Comparison of ENCODE assay signal across 25 cellular contexts in the genomic region with DNA sequence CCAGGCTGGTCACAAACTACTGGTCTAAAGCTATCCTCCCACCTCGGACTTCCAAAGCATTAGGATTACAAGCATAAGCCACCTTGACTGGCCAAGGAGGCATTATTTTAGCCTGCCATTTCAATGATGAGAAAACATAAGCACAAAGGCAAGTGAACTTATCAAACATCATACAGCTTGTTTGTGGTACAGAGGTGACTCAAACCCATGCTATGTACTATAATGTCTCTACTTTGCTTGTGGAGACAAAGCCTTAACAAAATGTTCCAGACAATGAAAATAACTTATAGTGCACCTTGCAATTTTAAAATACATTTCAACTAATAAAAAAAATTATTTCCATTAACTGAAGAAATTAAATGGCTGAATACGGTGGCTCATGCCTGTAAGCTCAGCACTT.
"Had no signal": no experiment of that assay in that cellular context is flagged by ENCODE, and none has a peak within 500 bp of the region (broad histone marks: within the 10 kb centered on the region; RNA-seq: fewer than 3 reads in every experiment).

No MANE protein-coding gene starts in this region.

- H3K4me1 Mint-ChIP-seq: activated CD4-positive, alpha-beta T cell treated with anti-CD3 and anti-CD28 coated beads, Interleukin-2, amount 10 ng/mL, durations not matched to agents 7 days and 5 days; activated CD8-positive, alpha-beta memory T cell treated with anti-CD3 and anti-CD28 coated beads, Interleukin-2, amount 10 ng/mL, durations not matched to agents 7 days and 5 days; natural killer cell had no signal

- H3K4me3 Mint-ChIP-seq: activated CD4-positive, alpha-beta T cell treated with anti-CD3 and anti-CD28 coated beads, Interleukin-2, amount 10 ng/mL, durations not matched to agents 7 days and 5 days; activated CD8-positive, alpha-beta memory T cell treated with anti-CD3 and anti-CD28 coated beads, Interleukin-2, amount 10 ng/mL, durations not matched to agents 7 days and 5 days; activated CD8-positive, alpha-beta T cell treated with anti-CD3 and anti-CD28 coated beads for 36 hours; activated naive CD8-positive, alpha-beta T cell; central memory CD8-positive, alpha-beta T cell; natural killer cell; stimulated activated naive CD8-positive, alpha-beta T cell treated with anti-CD3 and anti-CD28 coated beads, Interleukin-15, Interleukin-2, amounts not matched to agents 100 ng/mL and 50 ng/mL, for 24 hours; T-helper 17 cell had no signal

- ATAC-seq: activated CD4-positive, CD25-positive, alpha-beta regulatory T cell treated with anti-CD3 and anti-CD28 coated beads, Interleukin-2, amount 50 U/mL, for 24 hours; activated CD8-positive, alpha-beta memory T cell treated with anti-CD3 and anti-CD28 coated beads, Interleukin-2, amount 10 ng/mL, durations not matched to agents 7 days and 5 days; activated CD8-positive, alpha-beta T cell treated with anti-CD3 and anti-CD28 coated beads for 36 hours; body of pancreas; gastrocnemius medialis; left ventricle myocardium superior; natural killer cell; pancreas; right cardiac atrium; T-helper 17 cell; upper lobe of right lung had no signal

- DNase-seq: activated CD4-positive, alpha-beta T cell treated with anti-CD3 and anti-CD28 coated beads, Interleukin-2, amount 10 ng/mL, durations not matched to agents 7 days and 5 days; activated CD8-positive, alpha-beta memory T cell treated with anti-CD3 and anti-CD28 coated beads, Interleukin-2, amount 10 ng/mL, durations not matched to agents 7 days and 5 days; activated CD8-positive, alpha-beta T cell treated with anti-CD3 and anti-CD28 coated beads for 36 hours; activated naive CD4-positive, alpha-beta T cell; amniotic stem cell; body of pancreas; colonic mucosa; gastrocnemius medialis; hippocampal formation; left ventricle myocardium superior; midbrain; natural killer cell; pancreas; right cardiac atrium; stimulated activated CD4-positive, alpha-beta T cell treated with anti-CD3 and anti-CD28 coated beads, Interleukin-12 subunit alpha, Interleukin-12 subunit beta, amount 100 ng/mL, for 4 hours; substantia nigra; SW 1271; T-helper 17 cell; thyroid gland; upper lobe of right lung had no signal

- H3K9me3 Mint-ChIP-seq: activated CD4-positive, alpha-beta T cell treated with anti-CD3 and anti-CD28 coated beads, Interleukin-2, amount 10 ng/mL, durations not matched to agents 7 days and 5 days; activated CD8-positive, alpha-beta T cell treated with anti-CD3 and anti-CD28 coated beads for 36 hours; activated T-helper 2 cell treated with anti-CD3 and anti-CD28 coated beads, Interferon-gamma antibody, Interleukin-2, Interleukin-4, amounts not matched to agents 10 μg/mL and 5 μg/mL and 100 μg/mL, durations not matched to agents 14 hours and 24 hours and 36 hours; central memory CD8-positive, alpha-beta T cell; natural killer cell; stimulated activated naive CD8-positive, alpha-beta T cell treated with anti-CD3 and anti-CD28 coated beads, Interleukin-15, Interleukin-2, amounts not matched to agents 100 ng/mL and 50 ng/mL, for 24 hours had no signal

- H3K27me3 Mint-ChIP-seq: activated CD4-positive, alpha-beta T cell treated with anti-CD3 and anti-CD28 coated beads, Interleukin-2, amount 10 ng/mL, durations not matched to agents 7 days and 5 days; activated CD8-positive, alpha-beta memory T cell treated with anti-CD3 and anti-CD28 coated beads, Interleukin-2, amount 10 ng/mL, durations not matched to agents 7 days and 5 days; activated CD8-positive, alpha-beta T cell treated with anti-CD3 and anti-CD28 coated beads for 36 hours; activated naive CD8-positive, alpha-beta T cell; central memory CD8-positive, alpha-beta T cell; stimulated activated naive CD8-positive, alpha-beta T cell treated with anti-CD3 and anti-CD28 coated beads, Interleukin-15, Interleukin-2, amounts not matched to agents 100 ng/mL and 50 ng/mL, for 24 hours; T-helper 17 cell had no signal

- H3K27ac Mint-ChIP-seq: activated CD4-positive, alpha-beta T cell treated with anti-CD3 and anti-CD28 coated beads, Interleukin-2, amount 10 ng/mL, durations not matched to agents 7 days and 5 days; activated CD8-positive, alpha-beta memory T cell treated with anti-CD3 and anti-CD28 coated beads, Interleukin-2, amount 10 ng/mL, durations not matched to agents 7 days and 5 days; activated CD8-positive, alpha-beta T cell treated with anti-CD3 and anti-CD28 coated beads for 36 hours; activated naive CD8-positive, alpha-beta T cell; activated T-helper 2 cell treated with anti-CD3 and anti-CD28 coated beads, Interferon-gamma antibody, Interleukin-2, Interleukin-4, amounts not matched to agents 10 μg/mL and 5 μg/mL and 100 μg/mL, durations not matched to agents 14 hours and 24 hours and 36 hours; natural killer cell; stimulated activated naive CD8-positive, alpha-beta T cell treated with anti-CD3 and anti-CD28 coated beads, Interleukin-15, Interleukin-2, amounts not matched to agents 100 ng/mL and 50 ng/mL, for 24 hours; T-helper 17 cell had no signal
